ENCODE assay signal across 17 cellular contexts in the genomic region with DNA sequence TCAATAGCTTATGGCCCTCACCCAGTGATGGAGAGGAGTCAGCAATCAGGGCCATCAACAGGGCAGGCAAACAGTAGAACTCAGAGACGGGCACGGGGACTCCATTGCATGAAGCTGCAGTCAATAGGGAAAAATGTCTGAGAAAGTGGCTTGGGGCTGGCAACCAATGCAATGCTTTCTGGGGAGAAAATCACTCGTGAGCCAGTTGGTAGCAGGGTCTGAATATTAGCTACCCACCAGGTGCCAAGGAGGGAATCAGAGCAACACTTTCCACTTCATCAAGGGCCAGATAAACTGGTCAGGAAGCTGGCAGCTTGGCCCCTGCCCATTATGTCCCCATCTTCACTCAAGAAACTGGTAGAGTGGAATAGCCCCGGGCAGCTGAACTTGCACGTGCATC.
DNase-seq lines count a peak whose midpoint lies in the region; FAIRE-seq and TF ChIP-seq lines count a peak whose summit lies in the region.
"Had no signal": no experiment of that assay in that cellular context is flagged by ENCODE, and none has a peak within 500 bp of the region (broad histone marks: within the 10 kb centered on the region; RNA-seq: fewer than 3 reads in every experiment).

No MANE protein-coding gene starts in this region.

- H3K27ac ChIP-seq in kidney (ENCODE audit: low read depth in 2 of 2, low read length in 2 of 2) (no peak overlapping the region), osteoblast (ENCODE audit: low read depth, low read length) (no peak overlapping the region), spleen (no peak overlapping the region)
- H3K27ac ChIP-seq: GM23248 had no signal

- no peak overlapping the region for H3K9ac ChIP-seq in kidney (ENCODE audit: low read length in 2 of 2)
- H3K9ac ChIP-seq: GM23248 had no signal

- 77 to 98% (median 88%) methylated on average over 4 to 5 of the region's 5 CpGs for WGBS in spleen, 5 donors

- no peak for FAIRE-seq in kidney (lab: Jason Lieb, UNC)
- FAIRE-seq: G401.6, GM19239, H1 had no signal

- H4K20me1 ChIP-seq in osteoblast (ENCODE audit: insufficient read depth, low read length): peaks cover 11% of the 10 kb centered on the region

- no peaks in the 10 kb centered on the region for H3K79me2 ChIP-seq in osteoblast (ENCODE audit: insufficient read depth, low read length)

- no peak overlapping the region for H2AFZ ChIP-seq in osteoblast (ENCODE audit: low read length)
- H2AFZ ChIP-seq: GM23248 had no signal

- no peak for TF ChIP-seq CTCF in kidney (IDR thresholded peaks at IDR 0.05; ENCODE audit: borderline replicate concordance, extremely low read depth, insufficient read depth)
- no peak for TF ChIP-seq CTCF in osteoblast (IDR thresholded peaks at IDR 0.05; ENCODE audit: extremely low read depth, low read depth, low read length)
- TF ChIP-seq CTCF in spleen (IDR thresholded peaks at IDR 0.05 in 8 of 11, conservative IDR thresholded peaks at IDR 0.05 in 3 of 11): no peak

- H3K9me3 ChIP-seq in kidney (ENCODE audit: control insufficient read depth in 1 of 2, low read length in 2 of 2) (no peaks in the 10 kb centered on the region), osteoblast (ENCODE audit: low read depth, low read length) (no peaks in the 10 kb centered on the region), spleen (no peaks in the 10 kb centered on the region)
- H3K9me3 ChIP-seq: Caco-2 had no signal

- H3K36me3 ChIP-seq in kidney (ENCODE audit: control insufficient read depth in 1 of 2, insufficient read depth in 2 of 2, low read length in 2 of 2): peaks cover 1 to 6% of the 10 kb centered on the region in 2 donors
- no peaks in the 10 kb centered on the region for H3K36me3 ChIP-seq in osteoblast (ENCODE audit: insufficient read depth, low read length)
- peaks cover 0 to 37% (median 6%) of the 10 kb centered on the region in 6 donors for H3K36me3 ChIP-seq in spleen

- H3K4me3 ChIP-seq in kidney (ENCODE audit: low read length in 2 of 2): no peak overlapping the region
- no peak overlapping the region for H3K4me3 ChIP-seq in osteoblast (ENCODE audit: insufficient read depth, low read length)
- no peak overlapping the region for H3K4me3 ChIP-seq in spleen
- H3K4me3 ChIP-seq: GM23248 had no signal

- peak; percentile 3 for DNase-seq in kidney
- peak; percentile 38 for DNase-seq in osteoblast (ENCODE audit: insufficient read length, low spot score, missing footprints)
- DNase-seq in spleen: peak; percentile 38
- DNase-seq in GM19238 (ENCODE audit: insufficient read length, low spot score): no peak
- no peak for DNase-seq in SIG-M5 (lab: John Stamatoyannopoulos, UW)
- DNase-seq in COLO668 (lab: John Stamatoyannopoulos, UW; ENCODE audit: unreplicated experiment): no peak
- DNase-seq: C1 segment of cervical spinal cord; Caco-2; CD4-positive, alpha-beta memory T cell; DMS153; DND-41; GM23248; H7; HCEC 1CT had no signal

- H3K27me3 ChIP-seq in osteoblast (ENCODE audit: insufficient read depth, low read length): peaks cover 12% of the 10 kb centered on the region
- H3K27me3 ChIP-seq in spleen (replicated peaks in 1 of 7): peaks cover 0 to 25% (median 0%) of the 10 kb centered on the region in 7 donors

- no peak for TF ChIP-seq POLR2A in spleen (IDR thresholded peaks at IDR 0.05)

- intact Hi-C loops in kidney (cut with DNase I): no loop called here
- intact Hi-C loops in spleen (cut with DNase I; ENCODE audit: low total_unique reads): no loop called here

- no peaks in the 10 kb centered on the region for H3K4me1 ChIP-seq in kidney (ENCODE audit: control insufficient read depth in 1 of 2, insufficient read depth in 1 of 2, low read depth in 1 of 2, low read length in 2 of 2)
- H3K4me1 ChIP-seq in osteoblast (ENCODE audit: insufficient read depth, low read length): no peaks in the 10 kb centered on the region
- H3K4me1 ChIP-seq in spleen: no peaks in the 10 kb centered on the region
- H3K4me1 ChIP-seq: Caco-2 had no signal

- H3K4me2 ChIP-seq in osteoblast (ENCODE audit: insufficient read depth, low read length): no peak overlapping the region

Comparison
In these comparisons a context has a peak if more than half of its experiments do, and no peak if none do; other contexts are left out.
1. DNase-seq: peak in kidney (single experiment), osteoblast (single experiment) and spleen (single experiment); none in GM19238 (single experiment), SIG-M5 (single experiment) and COLO668 (single experiment).